1 cellular context compared by ENCODE assay signal in genomic region chr11:130554241-130555055, GRCh38.
TF ChIP-seq lines count a peak whose summit lies in the region.

No MANE protein-coding gene starts in this region.

TF ChIP-seq in H1, 55 proteins besides CTCF, POLR2A, EP300 and RAD21:
- TF ChIP-seq CHD7 (IDR thresholded peaks at IDR 0.05; ENCODE audit: insufficient replicate concordance, low read length) (no peak), JUN (IDR thresholded peaks at IDR 0.05; ENCODE audit: low read depth, low read length) (no peak), CHD2 (IDR thresholded peaks at IDR 0.05; ENCODE audit: low read length) (no peak), CREB1 (IDR thresholded peaks at IDR 0.05) (no peak), TEAD4 (IDR thresholded peaks at IDR 0.05; ENCODE audit: low read depth, low read length) (no peak), JUND (IDR thresholded peaks at IDR 0.05; ENCODE audit: low read length) (no peak), MAFK (IDR thresholded peaks at IDR 0.05; ENCODE audit: low read depth, low read length) (no peak), NRF1 (IDR thresholded peaks at IDR 0.05; ENCODE audit: low read depth, low read length) (no peak), KDM5A (IDR thresholded peaks at IDR 0.05; ENCODE audit: low read length) (no peak), GTF2F1 (IDR thresholded peaks at IDR 0.05; ENCODE audit: borderline replicate concordance, low read depth, low read length) (no peak), TCF12 (IDR thresholded peaks at IDR 0.05; ENCODE audit: low read depth, low read length) (no peak), YY1 (IDR thresholded peaks at IDR 0.05; ENCODE audit: low read depth, low read length) (no peak), RXRA (IDR thresholded peaks at IDR 0.05; ENCODE audit: insufficient read depth, low read depth, low read length) (no peak), POU5F1 (IDR thresholded peaks at IDR 0.05; ENCODE audit: low read depth, low read length) (no peak), KDM1A (IDR thresholded peaks at IDR 0.05; ENCODE audit: borderline replicate concordance, low read length) (no peak), ATF2 (IDR thresholded peaks at IDR 0.05; ENCODE audit: low read length) (no peak), SIX5 (IDR thresholded peaks at IDR 0.05; ENCODE audit: low read depth, low read length) (no peak), SRF (IDR thresholded peaks at IDR 0.05; ENCODE audit: low read depth, low read length) (no peak), SIRT6 (IDR thresholded peaks at IDR 0.05; ENCODE audit: low read length) (no peak), EZH2 (IDR thresholded peaks at IDR 0.05; ENCODE audit: low read depth, low read length, severe bottlenecking) (no peak)
